ENCODE assay signal across 8 cellular contexts in genomic region chr17:8209909-8210760, GRCh38. TPM values are rescaled to one million over a fixed set of nuclear protein-coding genes. Genes with fewer than 3 reads are reported as not detected.
DNase-seq lines count a peak whose midpoint lies in the region; ATAC-seq and TF ChIP-seq lines count a peak whose summit lies in the region.

TSS of gene AURKB (minus strand) at chr17:8210575. CDS start at chr17:8210224, 351 bp downstream.

- DNase-seq in NCI-H69 (lab: John Stamatoyannopoulos, UW) (peak; percentile 96), dermis microvascular lymphatic vessel endothelial cell (ENCODE audit: low read depth in 2 of 2) (peak; percentile 95 to 97), right lobe of liver (peak; percentile 92 to 97 (median 96))
- DNase-seq in activated CD4-positive, alpha-beta T cell treated with anti-CD3 and anti-CD28 coated beads, Interleukin-2, amount 50 U/mL, for 1 hour = peak; percentile 90
- DNase-seq in stimulated activated CD4-positive, alpha-beta T cell treated with anti-CD3 and anti-CD28 coated beads, Interleukin-4, amount 100 ng/mL, for 24 hours = peak; percentile 95

- H4K20me1 ChIP-seq in BLaER1 = peaks cover 27% of the 10 kb centered on the region

- H3K36me3 ChIP-seq in BLaER1 (peaks cover 32% of the 10 kb centered on the region), right lobe of liver (no peaks in the 10 kb centered on the region)

- no peaks in the 10 kb centered on the region for H3K27me3 ChIP-seq in BLaER1
- no peaks in the 10 kb centered on the region for H3K27me3 ChIP-seq in right lobe of liver

- H3K4me3 ChIP-seq in BLaER1 (peak within 1 kb of the TSS; percentile 78), right lobe of liver (peak within 1 kb of the TSS; percentile 27 to 56 (median 48))

- peak within 1 kb of the TSS; percentile 91 for H3K4me2 ChIP-seq in BLaER1

- H3K27ac ChIP-seq in BLaER1 (peak within 1 kb of the TSS; percentile 91), right lobe of liver (peak within 1 kb of the TSS; percentile 82 to 91 (median 87))

- ATAC-seq in GM19324 (IDR thresholded peaks at IDR 0.05; ENCODE audit: low FRiP score, unreplicated experiment) (peak; percentile 83), HG03460 (IDR thresholded peaks at IDR 0.05; ENCODE audit: unreplicated experiment) (peak; percentile 84), right lobe of liver (peak; percentile 94 to 97 (median 95))

- 7% methylated on average over 33 of the region's 46 CpGs for WGBS in right lobe of liver (ENCODE audit: insufficient coverage, low coverage, low lambda C conversion rate, missing lambda C conversion rate)

- intact Hi-C loops in right lobe of liver (cut with DNase I) = no loop called here

- no peak for TF ChIP-seq POLR2A in right lobe of liver (IDR thresholded peaks at IDR 0.05)

- peak within 1 kb of the TSS; percentile 91 for H3K9ac ChIP-seq in BLaER1

- H3K4me1 ChIP-seq in BLaER1 (peaks cover 43% of the 10 kb centered on the region), right lobe of liver (peaks cover 0 to 23% (median 0%) of the 10 kb centered on the region in 4 donors)

- no peak for TF ChIP-seq CTCF in right lobe of liver (IDR thresholded peaks at IDR 0.05)

- H3K9me3 ChIP-seq in BLaER1 = no peaks in the 10 kb centered on the region
- H3K9me3 ChIP-seq in right lobe of liver = no peaks in the 10 kb centered on the region

RNA-seq across cellular contexts. Expression of gene AURKB, which starts in this region (rescaled TPM):
- total RNA-seq in dermis microvascular lymphatic vessel endothelial cell = 15.4 and 30.7 TPM in 2 replicates
- total RNA-seq in right lobe of liver = 1 to 10 TPM in 4 of 6 experiments, under 1 TPM in 2; 0.26 to 3.9 (median 1.5) TPM

Comparison
In these comparisons a context has a peak if more than half of its experiments do, and no peak if none do; other contexts are left out.
1. Peak in every context shown above with its lines: DNase-seq, ATAC-seq, H3K4me3 ChIP-seq and H3K27ac ChIP-seq.